In genomic region chr4:15402146-15402545, GRCh38 we compare ENCODE assay signal across 9 cellular contexts. TPM values are rescaled to one million over a fixed set of nuclear protein-coding genes. Genes with fewer than 3 reads are reported as not detected.
A peak's percentile ranks its signal among the peaks of the same experiment; 100 is the strongest.
DNase-seq lines count a peak whose midpoint lies in the region; ATAC-seq and TF ChIP-seq lines count a peak whose summit lies in the region.
"Had no signal": no experiment of that assay in that cellular context is flagged by ENCODE, and none has a peak within 500 bp of the region (broad histone marks: within the 10 kb centered on the region; RNA-seq: fewer than 3 reads in every experiment).

No MANE protein-coding gene starts in this region.

- no peaks in the 10 kb centered on the region for H3K27me3 Mint-ChIP-seq in activated CD4-positive, alpha-beta T cell treated with anti-CD3 and anti-CD28 coated beads for 36 hours
- peaks cover 23% of the 10 kb centered on the region for H3K27me3 Mint-ChIP-seq in T-helper 17 cell

- TF ChIP-seq CTCF in gastroesophageal sphincter (IDR thresholded peaks at IDR 0.05) (no peak), suprapubic skin (IDR thresholded peaks at IDR 0.05) (no peak)

- no peaks in the 10 kb centered on the region for H3K9me3 ChIP-seq in T-helper 17 cell (ENCODE audit: control insufficient read depth, low read length, poor library complexity, severe bottlenecking)
- no peaks in the 10 kb centered on the region for H3K9me3 ChIP-seq in gastroesophageal sphincter
- no peaks in the 10 kb centered on the region for H3K9me3 ChIP-seq in suprapubic skin

- no peak for DNase-seq in activated CD4-positive, alpha-beta T cell treated with anti-CD3 and anti-CD28 coated beads for 36 hours
- no peak for DNase-seq in activated CD4-positive, alpha-beta T cell treated with anti-CD3 and anti-CD28 coated beads, Interleukin-2, amount 50 U/mL, for 4 hours
- DNase-seq in T-helper 17 cell = no peak
- no peak for DNase-seq in suprapubic skin (ENCODE audit: low spot score in 2 of 2)
- DNase-seq in stimulated activated CD4-positive, alpha-beta T cell treated with anti-CD3 and anti-CD28 coated beads, Interleukin-15, amount 100 ng/mL, for 24 hours = no peak
- DNase-seq in stimulated activated CD4-positive, alpha-beta T cell treated with anti-CD3 and anti-CD28 coated beads, Interleukin-4, amount 100 ng/mL, for 1 hour = no peak
- DNase-seq in medulla oblongata (ENCODE audit: extremely low spot score) = no peak
- DNase-seq: NCI-H1092 treated with DMSO at 0.1 percent for 48 hours had no signal

- H3K4me1 Mint-ChIP-seq in activated CD4-positive, alpha-beta T cell treated with anti-CD3 and anti-CD28 coated beads for 36 hours = peaks cover 46% of the 10 kb centered on the region
- H3K4me1 Mint-ChIP-seq in T-helper 17 cell = peaks cover 26% of the 10 kb centered on the region

- POLR2A ChIA-PET in activated CD4-positive, alpha-beta T cell treated with anti-CD3 and anti-CD28 coated beads for 36 hours (lab: Charles Lee) = no interaction called here

- TF ChIP-seq EP300 in gastroesophageal sphincter (IDR thresholded peaks at IDR 0.05) (no peak), suprapubic skin (IDR thresholded peaks at IDR 0.05) (no peak)

- H3K36me3 ChIP-seq in gastroesophageal sphincter (no peaks in the 10 kb centered on the region), suprapubic skin (no peaks in the 10 kb centered on the region)

- H3K36me3 Mint-ChIP-seq in activated CD4-positive, alpha-beta T cell treated with anti-CD3 and anti-CD28 coated beads for 36 hours (ENCODE audit: low read depth) = no peaks in the 10 kb centered on the region
- H3K36me3 Mint-ChIP-seq in T-helper 17 cell (ENCODE audit: low read depth) = peaks cover 9% of the 10 kb centered on the region

- no peak for ATAC-seq in activated CD4-positive, alpha-beta T cell treated with anti-CD3 and anti-CD28 coated beads for 36 hours
- ATAC-seq in T-helper 17 cell (no peak), gastroesophageal sphincter (peak; percentile 73)

- H3K4me1 ChIP-seq in gastroesophageal sphincter (peaks cover 19 to 69% (median 33%) of the 10 kb centered on the region in 3 donors), suprapubic skin (peaks cover 44% of the 10 kb centered on the region)

- H3K27ac ChIP-seq in gastroesophageal sphincter (peak overlapping the region; percentile 71 to 97 (median 76)), suprapubic skin (peak overlapping the region; percentile 26)

- 17 to 67% methylated on average over 2 of the region's 2 CpGs for WGBS in gastroesophageal sphincter (ENCODE audit: low coverage in 1 of 2), 2 donors
- 65% methylated on average over 2 of the region's 2 CpGs for WGBS in suprapubic skin

- H3K4me3 Mint-ChIP-seq in activated CD4-positive, alpha-beta T cell treated with anti-CD3 and anti-CD28 coated beads for 36 hours = peak overlapping the region; percentile 52
- H3K4me3 Mint-ChIP-seq in T-helper 17 cell = no peak overlapping the region

- intact Hi-C loops in activated CD4-positive, alpha-beta T cell treated with anti-CD3 and anti-CD28 coated beads for 36 hours (cut with DNase I, micrococcal nuclease) = loop anchor here in 1 of 2 experiments (5.0 kb wide), 1 partner anchor 1745 kb away; no protein-coding TSS in a partner anchor

- H3K27ac Mint-ChIP-seq in activated CD4-positive, alpha-beta T cell treated with anti-CD3 and anti-CD28 coated beads for 36 hours = peak overlapping the region; percentile 95
- H3K27ac Mint-ChIP-seq in T-helper 17 cell = peak overlapping the region; percentile 86

- no peaks in the 10 kb centered on the region for H3K9me3 Mint-ChIP-seq in activated CD4-positive, alpha-beta T cell treated with anti-CD3 and anti-CD28 coated beads for 36 hours (ENCODE audit: low read depth)

- H3K4me3 ChIP-seq in gastroesophageal sphincter (no peak overlapping the region), suprapubic skin (no peak overlapping the region)

- no peaks in the 10 kb centered on the region for H3K27me3 ChIP-seq in gastroesophageal sphincter
- H3K27me3 ChIP-seq in suprapubic skin = no peaks in the 10 kb centered on the region

- no peak for TF ChIP-seq POLR2A in gastroesophageal sphincter (IDR thresholded peaks at IDR 0.05)
- TF ChIP-seq POLR2A in suprapubic skin (IDR thresholded peaks at IDR 0.05) = no peak

- CTCF ChIA-PET in activated CD4-positive, alpha-beta T cell treated with anti-CD3 and anti-CD28 coated beads for 36 hours (lab: Charles Lee) = interaction anchor here (1.0 to 1.3 kb wide), 7 partner anchors 19 to 252 kb away, joined by 3 to 6 read pairs (median 4); no protein-coding TSS in a partner anchor

RNA-seq across cellular contexts. Expression of gene C1QTNF7, which starts 25.7 kb away (rescaled TPM):
- not detected for total RNA-seq in activated CD4-positive, alpha-beta T cell treated with anti-CD3 and anti-CD28 coated beads for 36 hours
- total RNA-seq in T-helper 17 cell (not detected), gastroesophageal sphincter (10 to 100 TPM; 21.1 to 52.1 (median 37.6) TPM), suprapubic skin (1 to 10 TPM in 2 of 4 donors, under 1 TPM in 2; 0.80 to 6.5 (median 3.3) TPM)
